13 cellular contexts compared by ENCODE assay signal in genomic region chr17:6642592-6642991, GRCh38. TPM values are rescaled to one million over a fixed set of nuclear protein-coding genes. Genes with fewer than 3 reads are reported as not detected.
A peak's percentile ranks its signal among the peaks of the same experiment; 100 is the strongest.
DNase-seq lines count a peak whose midpoint lies in the region; ATAC-seq and TF ChIP-seq lines count a peak whose summit lies in the region.
"Had no signal": no experiment of that assay in that cellular context is flagged by ENCODE, and none has a peak within 500 bp of the region (broad histone marks: within the 10 kb centered on the region; RNA-seq: fewer than 3 reads in every experiment).

No MANE protein-coding gene starts in this region.

- TF ChIP-seq CTCF in esophagus squamous epithelium (IDR thresholded peaks at IDR 0.05), result no peak

- peaks cover 68% of the 10 kb centered on the region for H3K4me1 Mint-ChIP-seq in activated naive CD4-positive, alpha-beta T cell treated with anti-CD3 and anti-CD28 coated beads for 36 hours (ENCODE audit: low read depth)
- peaks cover 61% of the 10 kb centered on the region for H3K4me1 Mint-ChIP-seq in T-helper 1 cell treated with Interleukin-12 subunit alpha and Interleukin-12 subunit beta and Interleukin-4 antibody, amounts not matched to agents 30 μg/mL and 1 μg/mL, for 36 hours (ENCODE audit: low read depth)
- peaks cover 87% of the 10 kb centered on the region for H3K4me1 Mint-ChIP-seq in stimulated activated naive CD8-positive, alpha-beta T cell treated with anti-CD3 and anti-CD28 coated beads, Interleukin-15, amount 100 ng/mL, for 72 hours

- ATAC-seq in stimulated activated naive CD8-positive, alpha-beta T cell treated with anti-CD3 and anti-CD28 coated beads, Interleukin-15, amount 100 ng/mL, for 72 hours, result no peak
- ATAC-seq in HG02981 (IDR thresholded peaks at IDR 0.05; ENCODE audit: unreplicated experiment) (no peak), GM21786 (IDR thresholded peaks at IDR 0.05; ENCODE audit: unreplicated experiment) (no peak)

- peak overlapping the region; percentile 91 to 94 (median 93) for H3K27ac ChIP-seq in esophagus squamous epithelium
- H3K27ac ChIP-seq: adrenal gland, prostate gland had no signal

- peak overlapping the region; percentile 67 to 94 (median 88) for H3K4me3 ChIP-seq in esophagus squamous epithelium
- H3K4me3 ChIP-seq: adrenal gland, prostate gland had no signal

- CTCF ChIA-PET in activated naive CD4-positive, alpha-beta T cell treated with anti-CD3 and anti-CD28 coated beads for 36 hours (lab: Charles Lee), result no interaction called here

- peaks cover 15% of the 10 kb centered on the region for H3K36me3 Mint-ChIP-seq in activated naive CD4-positive, alpha-beta T cell treated with anti-CD3 and anti-CD28 coated beads for 36 hours (ENCODE audit: low read depth)
- H3K36me3 Mint-ChIP-seq in T-helper 1 cell treated with Interleukin-12 subunit alpha and Interleukin-12 subunit beta and Interleukin-4 antibody, amounts not matched to agents 30 μg/mL and 1 μg/mL, for 36 hours (ENCODE audit: low read depth), result peaks cover 24% of the 10 kb centered on the region

- H3K27me3 Mint-ChIP-seq in activated naive CD4-positive, alpha-beta T cell treated with anti-CD3 and anti-CD28 coated beads for 36 hours (ENCODE audit: low read depth), result no peaks in the 10 kb centered on the region
- H3K27me3 Mint-ChIP-seq in T-helper 1 cell treated with Interleukin-12 subunit alpha and Interleukin-12 subunit beta and Interleukin-4 antibody, amounts not matched to agents 30 μg/mL and 1 μg/mL, for 36 hours (ENCODE audit: low read depth), result no peaks in the 10 kb centered on the region
- no peaks in the 10 kb centered on the region for H3K27me3 Mint-ChIP-seq in stimulated activated naive CD8-positive, alpha-beta T cell treated with anti-CD3 and anti-CD28 coated beads, Interleukin-15, amount 100 ng/mL, for 72 hours

- no peaks in the 10 kb centered on the region for H3K9me3 Mint-ChIP-seq in activated naive CD4-positive, alpha-beta T cell treated with anti-CD3 and anti-CD28 coated beads for 36 hours
- no peaks in the 10 kb centered on the region for H3K9me3 Mint-ChIP-seq in T-helper 1 cell treated with Interleukin-12 subunit alpha and Interleukin-12 subunit beta and Interleukin-4 antibody, amounts not matched to agents 30 μg/mL and 1 μg/mL, for 36 hours
- no peaks in the 10 kb centered on the region for H3K9me3 Mint-ChIP-seq in stimulated activated naive CD8-positive, alpha-beta T cell treated with anti-CD3 and anti-CD28 coated beads, Interleukin-15, amount 100 ng/mL, for 72 hours

- WGBS in esophagus squamous epithelium, 2 donors, result 18 to 54% methylated on average over 2 of the region's 2 CpGs

- peaks cover 19 to 74% (median 37%) of the 10 kb centered on the region in 3 donors for H3K4me1 ChIP-seq in esophagus squamous epithelium

- no peaks in the 10 kb centered on the region for H3K27me3 ChIP-seq in esophagus squamous epithelium
- H3K27me3 ChIP-seq: adrenal gland, tibial nerve had no signal

- peak overlapping the region; percentile 97 for H3K27ac Mint-ChIP-seq in activated naive CD4-positive, alpha-beta T cell treated with anti-CD3 and anti-CD28 coated beads for 36 hours
- H3K27ac Mint-ChIP-seq in T-helper 1 cell treated with Interleukin-12 subunit alpha and Interleukin-12 subunit beta and Interleukin-4 antibody, amounts not matched to agents 30 μg/mL and 1 μg/mL, for 36 hours, result peak overlapping the region; percentile 57
- peak overlapping the region in 1 of 2 donors; percentile 66 for H3K27ac Mint-ChIP-seq in stimulated activated naive CD8-positive, alpha-beta T cell treated with anti-CD3 and anti-CD28 coated beads, Interleukin-15, amount 100 ng/mL, for 72 hours

- H3K36me3 ChIP-seq in esophagus squamous epithelium, result peaks cover 0 to 49% (median 0%) of the 10 kb centered on the region in 3 donors
- H3K36me3 ChIP-seq: prostate gland had no signal

- peak overlapping the region; percentile 60 for H3K4me3 Mint-ChIP-seq in activated naive CD4-positive, alpha-beta T cell treated with anti-CD3 and anti-CD28 coated beads for 36 hours
- peak overlapping the region; percentile 57 for H3K4me3 Mint-ChIP-seq in T-helper 1 cell treated with Interleukin-12 subunit alpha and Interleukin-12 subunit beta and Interleukin-4 antibody, amounts not matched to agents 30 μg/mL and 1 μg/mL, for 36 hours
- H3K4me3 Mint-ChIP-seq in stimulated activated naive CD8-positive, alpha-beta T cell treated with anti-CD3 and anti-CD28 coated beads, Interleukin-15, amount 100 ng/mL, for 72 hours, result peak overlapping the region; percentile 47 to 55

- DNase-seq in activated naive CD4-positive, alpha-beta T cell treated with anti-CD3 and anti-CD28 coated beads for 36 hours, result no peak
- no peak for DNase-seq in activated naive CD4-positive, alpha-beta T cell treated with Interleukin-2 at 50 U/mL for 16 hours
- DNase-seq in esophagus squamous epithelium (lab: John Stamatoyannopoulos, UW), result no peak
- DNase-seq in stimulated activated naive CD8-positive, alpha-beta T cell treated with anti-CD3 and anti-CD28 coated beads, Interleukin-15, amount 100 ng/mL, for 72 hours, result no peak
- no peak for DNase-seq in islet precursor cell
- DNase-seq: adrenal gland, AML-193, NCI-H146 had no signal

- TF ChIP-seq POLR2A in esophagus squamous epithelium (IDR thresholded peaks at IDR 0.05), result no peak

- intact Hi-C loops in activated naive CD4-positive, alpha-beta T cell treated with anti-CD3 and anti-CD28 coated beads for 36 hours (cut with micrococcal nuclease), result loop anchor here (5.0 kb wide), 2 partner anchors 490 to 840 kb away; partner anchors contain the start of genes POLR2A and SLC35G6
- intact Hi-C loops in esophagus squamous epithelium (cut with DNase I), result loop anchor here (10.0 kb wide), 1 partner anchor 88 kb away; the partner anchor contains the start of gene PITPNM3

- no peaks in the 10 kb centered on the region for H3K9me3 ChIP-seq in esophagus squamous epithelium
- H3K9me3 ChIP-seq: adrenal gland, prostate gland, tibial nerve had no signal

RNA-seq across cellular contexts. Expression of gene TXNDC17, which starts 1.7 kb away (rescaled TPM):
- 10 to 100 TPM; 71.4 to 85.8 TPM for total RNA-seq in activated naive CD4-positive, alpha-beta T cell treated with anti-CD3 and anti-CD28 coated beads for 36 hours
- total RNA-seq in esophagus squamous epithelium, result 100 to 1,000 TPM; 446 to 796 (median 696) TPM

RNA-seq across cellular contexts. Expression of gene KIAA0753, which starts 2.1 kb away (rescaled TPM):
- 1 to 10 TPM; 7.7 to 8.1 TPM for total RNA-seq in activated naive CD4-positive, alpha-beta T cell treated with anti-CD3 and anti-CD28 coated beads for 36 hours
- total RNA-seq in esophagus squamous epithelium, result 10 to 100 TPM in 3 of 4 donors, 1 to 10 TPM in 1; 8.1 to 17.4 (median 11.4) TPM

RNA-seq across cellular contexts. Expression of gene MED31, which starts 8.8 kb away (rescaled TPM):
- 10 to 100 TPM; 21.7 to 22.5 TPM for total RNA-seq in activated naive CD4-positive, alpha-beta T cell treated with anti-CD3 and anti-CD28 coated beads for 36 hours
- 10 to 100 TPM in 2 of 4 donors, 1 to 10 TPM in 2; 5.5 to 18.9 (median 12.5) TPM for total RNA-seq in esophagus squamous epithelium

RNA-seq across cellular contexts. Expression of gene C17orf100, which starts 9.0 kb away (rescaled TPM):
- total RNA-seq in activated naive CD4-positive, alpha-beta T cell treated with anti-CD3 and anti-CD28 coated beads for 36 hours, result 1 to 10 TPM in 1 of 2 experiments, under 1 TPM in 1; 0.99 to 1.2 TPM
- 1 to 10 TPM in 1 of 4 donors, under 1 TPM in 2, not detected in 1; 0.27 to 1.5 (median 0.57) TPM for total RNA-seq in esophagus squamous epithelium

Comparison
In these comparisons a context has a peak if more than half of its experiments do, and no peak if none do; other contexts are left out.
1. RNA of gene TXNDC17, which starts 1.7 kb away (total RNA-seq): 446 to 796 TPM in esophagus squamous epithelium; 71.4 to 85.8 TPM in activated naive CD4-positive, alpha-beta T cell treated with anti-CD3 and anti-CD28 coated beads for 36 hours; every median in the first group is over 4 times any median in the second.
2. Peak in every context shown above with its lines, with median percentiles within 50 percentile points of each other: H3K4me3 Mint-ChIP-seq.